In genomic region chr4:108906866-108907367, GRCh38 we compare ENCODE assay signal across 30 cellular contexts.
"Had no signal": no experiment of that assay in that cellular context is flagged by ENCODE, and none has a peak within 500 bp of the region (broad histone marks: within the 10 kb centered on the region; RNA-seq: fewer than 3 reads in every experiment).

No MANE protein-coding gene starts in this region.

- H3K27me3 ChIP-seq: left lung, pancreas, spleen, suprapubic skin, upper lobe of right lung, uterus had no signal

- H3K9me3 Mint-ChIP-seq: naive thymus-derived CD4-positive, alpha-beta T cell; natural killer cell treated with Interleukin-12 subunit alpha and Interleukin-12 subunit beta and Interleukin-15 and Interleukin-18, amount 100 ng/mL, for 72 hours; stimulated activated effector memory CD8-positive, alpha-beta T cell treated with anti-CD3 and anti-CD28 coated beads, Interleukin-12 subunit alpha, Interleukin-12 subunit beta, amount 100 ng/mL, for 72 hours; stimulated activated naive CD8-positive, alpha-beta T cell treated with anti-CD3 and anti-CD28 coated beads, Interleukin-15, Interleukin-2, amounts not matched to agents 100 ng/mL and 50 ng/mL, for 24 hours had no signal

- H3K36me3 Mint-ChIP-seq: immature natural killer cell; naive thymus-derived CD4-positive, alpha-beta T cell; natural killer cell treated with Interleukin-12 subunit alpha and Interleukin-12 subunit beta and Interleukin-15 and Interleukin-18, amount 100 ng/mL, for 72 hours; stimulated activated effector memory CD8-positive, alpha-beta T cell treated with anti-CD3 and anti-CD28 coated beads, Interleukin-12 subunit alpha, Interleukin-12 subunit beta, amount 100 ng/mL, for 72 hours had no signal

- H3K27ac Mint-ChIP-seq: immature natural killer cell; naive thymus-derived CD4-positive, alpha-beta T cell; natural killer cell treated with Interleukin-12 subunit alpha and Interleukin-12 subunit beta and Interleukin-15 and Interleukin-18, amount 100 ng/mL, for 72 hours; stimulated activated effector memory CD8-positive, alpha-beta T cell treated with anti-CD3 and anti-CD28 coated beads, Interleukin-12 subunit alpha, Interleukin-12 subunit beta, amount 100 ng/mL, for 72 hours; stimulated activated naive CD8-positive, alpha-beta T cell treated with anti-CD3 and anti-CD28 coated beads, Interleukin-15, Interleukin-2, amounts not matched to agents 100 ng/mL and 50 ng/mL, for 24 hours had no signal

- H3K36me3 ChIP-seq: left lung, lower lobe of right lung, pancreas, prostate gland, spleen, suprapubic skin, thoracic aorta, tibial artery, upper lobe of right lung, uterus had no signal

- H3K4me3 ChIP-seq: left lung, lower lobe of right lung, pancreas, prostate gland, spleen, suprapubic skin, thoracic aorta, tibial artery, upper lobe of right lung, uterus had no signal

- H3K9me3 ChIP-seq: left lung, lower lobe of right lung, pancreas, prostate gland, spleen, suprapubic skin, thoracic aorta, tibial artery, upper lobe of right lung, uterus had no signal

- DNase-seq: hypothalamus; immature natural killer cell; kidney; left colon; left lung; lower lobe of right lung; mammary epithelial cell; mesenchymal stem cell; naive thymus-derived CD4-positive, alpha-beta T cell; nucleus accumbens; pancreas; posterior cingulate gyrus; retina; small intestine; spleen; stimulated activated CD4-positive, alpha-beta T cell treated with anti-CD3 and anti-CD28 coated beads, Interleukin-4, amount 100 ng/mL, for 24 hours; stimulated activated naive CD4-positive, alpha-beta T cell; tibial artery; trophoblast cell; upper lobe of right lung; uterus had no signal

- FAIRE-seq: islet of Langerhans, kidney, pancreas, small intestine had no signal

- H3K4me3 Mint-ChIP-seq: immature natural killer cell; naive thymus-derived CD4-positive, alpha-beta T cell; natural killer cell treated with Interleukin-12 subunit alpha and Interleukin-12 subunit beta and Interleukin-15 and Interleukin-18, amount 100 ng/mL, for 72 hours; stimulated activated effector memory CD8-positive, alpha-beta T cell treated with anti-CD3 and anti-CD28 coated beads, Interleukin-12 subunit alpha, Interleukin-12 subunit beta, amount 100 ng/mL, for 72 hours; stimulated activated naive CD8-positive, alpha-beta T cell treated with anti-CD3 and anti-CD28 coated beads, Interleukin-15, Interleukin-2, amounts not matched to agents 100 ng/mL and 50 ng/mL, for 24 hours had no signal

- H3K27me3 Mint-ChIP-seq: natural killer cell treated with Interleukin-12 subunit alpha and Interleukin-12 subunit beta and Interleukin-15 and Interleukin-18, amount 100 ng/mL, for 72 hours had no signal

- H3K27ac ChIP-seq: left lung, lower lobe of right lung, pancreas, prostate gland, spleen, suprapubic skin, thoracic aorta, tibial artery, upper lobe of right lung, uterus had no signal

- H3K4me1 Mint-ChIP-seq: immature natural killer cell; stimulated activated effector memory CD8-positive, alpha-beta T cell treated with anti-CD3 and anti-CD28 coated beads, Interleukin-12 subunit alpha, Interleukin-12 subunit beta, amount 100 ng/mL, for 72 hours had no signal

- ATAC-seq: left colon; left lung; lower lobe of right lung; naive thymus-derived CD4-positive, alpha-beta T cell; natural killer cell treated with Interleukin-12 subunit alpha and Interleukin-12 subunit beta and Interleukin-15 and Interleukin-18, amount 100 ng/mL, for 72 hours; pancreas; right cardiac atrium; sciatic nerve; stimulated activated effector memory CD8-positive, alpha-beta T cell treated with anti-CD3 and anti-CD28 coated beads, Interleukin-12 subunit alpha, Interleukin-12 subunit beta, amount 100 ng/mL, for 72 hours; upper lobe of right lung had no signal

- H3K4me1 ChIP-seq: left lung, lower lobe of right lung, prostate gland, spleen, suprapubic skin, tibial artery, upper lobe of right lung, uterus had no signal
